31 cellular contexts compared by ENCODE assay signal in genomic region chr5:148072207-148072606, GRCh38. TPM values are rescaled to one million over a fixed set of nuclear protein-coding genes. Genes with fewer than 3 reads are reported as not detected.
"Had no signal": no experiment of that assay in that cellular context is flagged by ENCODE, and none has a peak within 500 bp of the region (broad histone marks: within the 10 kb centered on the region; RNA-seq: fewer than 3 reads in every experiment).

No MANE protein-coding gene starts in this region.

- H3K36me3 ChIP-seq: ascending aorta, esophagus muscularis mucosa, gastrocnemius medialis, heart left ventricle had no signal

- H3K36me3 Mint-ChIP-seq: activated CD4-positive, alpha-beta memory T cell treated with anti-CD3 and anti-CD28 coated beads for 36 hours; activated CD8-positive, alpha-beta memory T cell treated with anti-CD3 and anti-CD28 coated beads, Interleukin-2, amount 10 ng/mL, durations not matched to agents 7 days and 5 days; activated naive CD8-positive, alpha-beta T cell treated with anti-CD3 and anti-CD28 coated beads, Interleukin-2, amount 10 ng/mL, durations not matched to agents 7 days and 5 days had no signal

- H3K9me3 Mint-ChIP-seq: activated CD4-positive, alpha-beta T cell treated with anti-CD3 and anti-CD28 coated beads, Interleukin-2, amount 10 ng/mL, durations not matched to agents 24 days and 14 days; activated T-helper 2 cell treated with anti-CD3 and anti-CD28 coated beads, Interferon-gamma antibody, Interleukin-2, Interleukin-4, amounts not matched to agents 10 μg/mL and 5 μg/mL and 100 μg/mL, durations not matched to agents 14 hours and 24 hours and 36 hours had no signal

- H3K4me3 Mint-ChIP-seq: activated CD4-positive, alpha-beta memory T cell treated with anti-CD3 and anti-CD28 coated beads for 36 hours; activated CD4-positive, alpha-beta T cell treated with anti-CD3 and anti-CD28 coated beads for 36 hours; activated CD4-positive, alpha-beta T cell treated with anti-CD3 and anti-CD28 coated beads, Interleukin-2, amount 10 ng/mL, durations not matched to agents 24 days and 14 days; activated CD8-positive, alpha-beta memory T cell treated with anti-CD3 and anti-CD28 coated beads, Interleukin-2, amount 10 ng/mL, durations not matched to agents 7 days and 5 days; activated CD8-positive, alpha-beta T cell treated with anti-CD3 and anti-CD28 coated beads, Interleukin-2, amount 10 ng/mL, durations not matched to agents 7 days and 5 days; activated naive CD4-positive, alpha-beta T cell treated with anti-CD3 and anti-CD28 coated beads for 36 hours; activated naive CD8-positive, alpha-beta T cell treated with anti-CD3 and anti-CD28 coated beads, Interleukin-2, amount 10 ng/mL, durations not matched to agents 7 days and 5 days; activated T-helper 1 cell treated with anti-CD3 and anti-CD28 coated beads, Interleukin-12 subunit alpha, Interleukin-12 subunit beta, Interleukin-2, Interleukin-4 antibody, amounts not matched to agents 30 ng/mL and 10 ng/mL and 1 ng/mL, durations not matched to agents 14 hours and 24 hours and 36 hours; brain had no signal

- H3K4me1 ChIP-seq: ascending aorta, esophagus muscularis mucosa, gastrocnemius medialis, heart left ventricle had no signal

- H3K27me3 Mint-ChIP-seq: activated CD4-positive, alpha-beta memory T cell treated with anti-CD3 and anti-CD28 coated beads for 36 hours; activated CD4-positive, alpha-beta T cell treated with anti-CD3 and anti-CD28 coated beads, Interleukin-2, amount 10 ng/mL, durations not matched to agents 24 days and 14 days; activated CD8-positive, alpha-beta memory T cell treated with anti-CD3 and anti-CD28 coated beads, Interleukin-2, amount 10 ng/mL, durations not matched to agents 7 days and 5 days; activated naive CD8-positive, alpha-beta T cell treated with anti-CD3 and anti-CD28 coated beads, Interleukin-2, amount 10 ng/mL, durations not matched to agents 7 days and 5 days; brain had no signal

- H3K4me1 Mint-ChIP-seq: activated CD4-positive, alpha-beta T cell treated with anti-CD3 and anti-CD28 coated beads for 36 hours; activated CD4-positive, alpha-beta T cell treated with anti-CD3 and anti-CD28 coated beads, Interleukin-2, amount 10 ng/mL, durations not matched to agents 24 days and 14 days; activated CD8-positive, alpha-beta memory T cell treated with anti-CD3 and anti-CD28 coated beads, Interleukin-2, amount 10 ng/mL, durations not matched to agents 7 days and 5 days; activated naive CD8-positive, alpha-beta T cell treated with anti-CD3 and anti-CD28 coated beads, Interleukin-2, amount 10 ng/mL, durations not matched to agents 7 days and 5 days; brain had no signal

- ATAC-seq: activated CD4-positive, alpha-beta T cell treated with anti-CD3 and anti-CD28 coated beads for 36 hours; activated CD8-positive, alpha-beta memory T cell treated with anti-CD3 and anti-CD28 coated beads, Interleukin-2, amount 10 ng/mL, durations not matched to agents 7 days and 5 days; activated CD8-positive, alpha-beta T cell treated with anti-CD3 and anti-CD28 coated beads, Interleukin-2, amount 10 ng/mL, durations not matched to agents 7 days and 5 days; activated naive CD4-positive, alpha-beta T cell treated with anti-CD3 and anti-CD28 coated beads, Interleukin-2, amount 50 U/mL, for 72 hours; gastrocnemius medialis; heart left ventricle had no signal

- H3K27ac Mint-ChIP-seq: activated CD4-positive, alpha-beta memory T cell treated with anti-CD3 and anti-CD28 coated beads for 36 hours; activated CD4-positive, alpha-beta T cell treated with anti-CD3 and anti-CD28 coated beads for 36 hours; activated CD4-positive, alpha-beta T cell treated with anti-CD3 and anti-CD28 coated beads, Interleukin-2, amount 10 ng/mL, durations not matched to agents 24 days and 14 days; activated CD8-positive, alpha-beta memory T cell treated with anti-CD3 and anti-CD28 coated beads, Interleukin-2, amount 10 ng/mL, durations not matched to agents 7 days and 5 days; activated CD8-positive, alpha-beta T cell treated with anti-CD3 and anti-CD28 coated beads, Interleukin-2, amount 10 ng/mL, durations not matched to agents 7 days and 5 days; activated naive CD4-positive, alpha-beta T cell treated with anti-CD3 and anti-CD28 coated beads for 36 hours; activated naive CD4-positive, alpha-beta T cell treated with anti-CD3 and anti-CD28 coated beads, Interleukin-2, amount 50 U/mL, for 72 hours; activated naive CD8-positive, alpha-beta T cell treated with anti-CD3 and anti-CD28 coated beads, Interleukin-2, amount 10 ng/mL, durations not matched to agents 7 days and 5 days; activated T-helper 1 cell treated with anti-CD3 and anti-CD28 coated beads, Interleukin-12 subunit alpha, Interleukin-12 subunit beta, Interleukin-2, Interleukin-4 antibody, amounts not matched to agents 30 ng/mL and 10 ng/mL and 1 ng/mL, durations not matched to agents 14 hours and 24 hours and 36 hours; activated T-helper 2 cell treated with anti-CD3 and anti-CD28 coated beads, Interferon-gamma antibody, Interleukin-2, Interleukin-4, amounts not matched to agents 10 μg/mL and 5 μg/mL and 100 μg/mL, durations not matched to agents 14 hours and 24 hours and 36 hours; brain had no signal

- DNase-seq: activated CD4-positive, alpha-beta memory T cell treated with anti-CD3 and anti-CD28 coated beads for 36 hours; activated CD4-positive, alpha-beta T cell treated with anti-CD3 and anti-CD28 coated beads for 36 hours; activated CD4-positive, alpha-beta T cell treated with anti-CD3 and anti-CD28 coated beads, Interleukin-2, amount 10 ng/mL, durations not matched to agents 24 days and 14 days; activated CD4-positive, CD25-positive, alpha-beta regulatory T cell; activated CD4-positive, CD25-positive, alpha-beta regulatory T cell treated with anti-CD3 and anti-CD28 coated beads, Interleukin-2, amount 50 U/mL, for 72 hours; activated CD8-positive, alpha-beta memory T cell treated with anti-CD3 and anti-CD28 coated beads, Interleukin-2, amount 10 ng/mL, durations not matched to agents 7 days and 5 days; activated CD8-positive, alpha-beta memory T cell treated with anti-CD3 and anti-CD28 coated beads, Interleukin-2, amount 50 U/mL, for 4 hours; activated CD8-positive, alpha-beta T cell treated with anti-CD3 and anti-CD28 coated beads, Interleukin-2, amount 10 ng/mL, durations not matched to agents 7 days and 5 days; activated effector memory CD4-positive, alpha-beta T cell treated with anti-CD3 and anti-CD28 coated beads, Interleukin-2, amount 50 U/mL, for 16 hours; activated naive CD4-positive, alpha-beta T cell treated with anti-CD3 and anti-CD28 coated beads for 36 hours; activated naive CD8-positive, alpha-beta T cell treated with anti-CD3 and anti-CD28 coated beads, Interleukin-2, amount 10 ng/mL, durations not matched to agents 7 days and 5 days; activated T-cell treated with anti-CD3 and anti-CD28 coated beads, Interleukin-2, amount 50 U/mL, for 1 hour; activated T-cell treated with anti-CD3 and anti-CD28 coated beads, Interleukin-2, amount 50 U/mL, for 48 hours; caudate nucleus; effector CD8-positive, alpha-beta T cell; gastrocnemius medialis; glutamatergic neuron; heart left ventricle; T-helper 1 cell; T-helper 2 cell had no signal

- H3K4me3 ChIP-seq: ascending aorta, esophagus muscularis mucosa, gastrocnemius medialis, heart left ventricle had no signal

- H3K27ac ChIP-seq: ascending aorta, esophagus muscularis mucosa, gastrocnemius medialis, heart left ventricle had no signal

- H3K9me3 ChIP-seq: esophagus muscularis mucosa, gastrocnemius medialis had no signal

- H3K27me3 ChIP-seq: ascending aorta, esophagus muscularis mucosa, gastrocnemius medialis, heart left ventricle had no signal

RNA-seq across cellular contexts. Expression of gene SPINK5, which starts 8.4 kb away (rescaled TPM):
- total RNA-seq: activated CD4-positive, alpha-beta memory T cell treated with anti-CD3 and anti-CD28 coated beads for 36 hours; activated CD4-positive, alpha-beta T cell treated with anti-CD3 and anti-CD28 coated beads for 36 hours; activated CD4-positive, alpha-beta T cell treated with anti-CD3 and anti-CD28 coated beads, Interleukin-2, amount 10 ng/mL, durations not matched to agents 24 days and 14 days; activated CD8-positive, alpha-beta memory T cell treated with anti-CD3 and anti-CD28 coated beads for 36 hours; activated CD8-positive, alpha-beta memory T cell treated with anti-CD3 and anti-CD28 coated beads, Interleukin-2, amount 10 ng/mL, durations not matched to agents 7 days and 5 days; activated CD8-positive, alpha-beta T cell treated with anti-CD3 and anti-CD28 coated beads, Interleukin-2, amount 10 ng/mL, durations not matched to agents 7 days and 5 days; activated naive CD4-positive, alpha-beta T cell treated with anti-CD3 and anti-CD28 coated beads for 36 hours; activated naive CD4-positive, alpha-beta T cell treated with anti-CD3 and anti-CD28 coated beads, Interleukin-2, amount 50 U/mL, for 72 hours; activated naive CD8-positive, alpha-beta T cell treated with anti-CD3 and anti-CD28 coated beads, Interleukin-2, amount 10 ng/mL, durations not matched to agents 7 days and 5 days; activated T-helper 1 cell treated with anti-CD3 and anti-CD28 coated beads, Interleukin-12 subunit alpha, Interleukin-12 subunit beta, Interleukin-2, Interleukin-4 antibody, amounts not matched to agents 30 ng/mL and 10 ng/mL and 1 ng/mL, durations not matched to agents 14 hours and 24 hours and 36 hours; activated T-helper 2 cell treated with anti-CD3 and anti-CD28 coated beads, Interferon-gamma antibody, Interleukin-2, Interleukin-4, amounts not matched to agents 10 μg/mL and 5 μg/mL and 100 μg/mL, durations not matched to agents 14 hours and 24 hours and 36 hours; ascending aorta; dermis microvascular lymphatic vessel endothelial cell; epithelial cell of proximal tubule; fibroblast of lung; fibroblast of villous mesenchyme had no signal
- polyA plus RNA-seq: fibroblast of lung had no signal
